In genomic region chr1:17599301-17600300, GRCh38 we compare ENCODE assay signal across 30 cellular contexts.
DNase-seq lines count a peak whose midpoint lies in the region; ATAC-seq and TF ChIP-seq lines count a peak whose summit lies in the region.
"Had no signal": no experiment of that assay in that cellular context is flagged by ENCODE, and none has a peak within 500 bp of the region (broad histone marks: within the 10 kb centered on the region; RNA-seq: fewer than 3 reads in every experiment).

No MANE protein-coding gene starts in this region.

- H3K27me3 ChIP-seq in BLaER1 (no peaks in the 10 kb centered on the region), trophoblast cell (ENCODE audit: insufficient read depth, low read length) (no peaks in the 10 kb centered on the region), testis (no peaks in the 10 kb centered on the region)
- H3K27me3 ChIP-seq: gastroesophageal sphincter, MG63, sigmoid colon, uterus had no signal

- no peak overlapping the region for H2BK120ac ChIP-seq in trophoblast cell (ENCODE audit: insufficient read depth, low read length, poor library complexity)

- H3K14ac ChIP-seq in trophoblast cell (ENCODE audit: low read length), result no peak overlapping the region

- H3K9ac ChIP-seq in BLaER1, result no peak overlapping the region
- H3K9ac ChIP-seq in trophoblast cell (ENCODE audit: low read length), result peak overlapping the region; percentile 23
- H3K9ac ChIP-seq: KMS-11 had no signal

- H2BK12ac ChIP-seq in trophoblast cell (ENCODE audit: low read length), result no peak overlapping the region

- WGBS in trophoblast cell (ENCODE audit: extremely low coverage, insufficient coverage, insufficient read length), result no CpG with 5 or more reads among the region's 17 CpGs
- 91 to 92% methylated on average over 17 of the region's 17 CpGs for WGBS in testis, 2 donors

- H3K36me3 ChIP-seq in BLaER1, result peaks cover 10% of the 10 kb centered on the region; the same call in 1 of the 2 replicates
- peaks cover 10 to 17% of the 10 kb centered on the region in 2 experiments for H3K36me3 ChIP-seq in trophoblast cell (ENCODE audit: control insufficient read depth in 1 of 2, insufficient read depth in 2 of 2, low read length in 2 of 2)
- H3K36me3 ChIP-seq in testis (ENCODE audit: low read depth, missing control alignments), result no peaks in the 10 kb centered on the region
- H3K36me3 ChIP-seq: MG63, prostate gland, uterus had no signal

- peaks cover 3% of the 10 kb centered on the region for H3K79me1 ChIP-seq in trophoblast cell (ENCODE audit: low read length)

- no peak overlapping the region for H2AK5ac ChIP-seq in trophoblast cell (ENCODE audit: low read length)

- DNase-seq in cerebellar cortex (ENCODE audit: low spot score) (peak; percentile 91), left ventricle myocardium superior (peak; percentile 55), trophoblast cell (no peak), testis (no peak), NCI-H2081 (lab: John Stamatoyannopoulos, UW) (no peak)
- DNase-seq: activated CD4-positive, alpha-beta memory T cell treated with anti-CD3 and anti-CD28 coated beads, Interleukin-2, amount 10 ng/mL, durations not matched to agents 7 days and 5 days; activated CD4-positive, alpha-beta T cell treated with anti-CD3 and anti-CD28 coated beads for 1 hour; activated CD8-positive, alpha-beta memory T cell treated with anti-CD3 and anti-CD28 coated beads, Interleukin-2, amount 50 U/mL, for 48 hours; activated naive CD4-positive, alpha-beta T cell treated with anti-CD3 and anti-CD28 coated beads for 36 hours; CD8-positive, alpha-beta T cell; GOT3; hippocampal formation; left cardiac atrium; mesendoderm; MG63; NCI-H1105; NCI-H1930; NCI-H524 treated with DMSO at 0.1 percent for 48 hours; PC-9; SHP77; sigmoid colon; stimulated activated naive B cell treated with anti-CD40 and anti-IgM and Interleukin-4, amounts not matched to agents 10 μg/mL and 1 μg/mL and 100 μg/mL, for 72 hours; uterus had no signal

- H3K18ac ChIP-seq in trophoblast cell (ENCODE audit: low read length), result no peak overlapping the region

- no peak overlapping the region for H3K23ac ChIP-seq in trophoblast cell (ENCODE audit: low read length)

- H3K4me3 ChIP-seq in BLaER1 (no peak overlapping the region), trophoblast cell (ENCODE audit: low read depth, low read length) (no peak overlapping the region), testis (no peak overlapping the region)
- H3K4me3 ChIP-seq: A549, gastroesophageal sphincter, MG63, PC-9, prostate gland, sigmoid colon, uterus had no signal

- H4K20me1 ChIP-seq in BLaER1, result peaks cover 23% of the 10 kb centered on the region

- no peaks in the 10 kb centered on the region for H3K79me2 ChIP-seq in trophoblast cell (ENCODE audit: control insufficient read depth, insufficient read depth, low read length, poor library complexity)

- TF ChIP-seq CTCF in testis (IDR thresholded peaks at IDR 0.05), result no peak

- intact Hi-C loops in left ventricle myocardium superior (cut with micrococcal nuclease) (loop anchor here (2.0 kb wide), 1 partner anchor 69 kb away; no protein-coding TSS in a partner anchor), testis (cut with DNase I; ENCODE audit: low total_unique reads) (no loop called here)

- no peak overlapping the region for H4K91ac ChIP-seq in trophoblast cell (ENCODE audit: low read depth, low read length)

- TF ChIP-seq POLR2A in testis (IDR thresholded peaks at IDR 0.05), result no peak

- H3K4me2 ChIP-seq in BLaER1, result peak overlapping the region; percentile 85
- H3K4me2 ChIP-seq in trophoblast cell (ENCODE audit: low read length), result no peak overlapping the region
- H3K4me2 ChIP-seq: A549, KMS-11, PC-9 had no signal

- ATAC-seq in left ventricle myocardium superior (peak; percentile 70), HG03457 (IDR thresholded peaks at IDR 0.05; ENCODE audit: unreplicated experiment) (no peak), HG03097 (IDR thresholded peaks at IDR 0.05; ENCODE audit: low FRiP score, unreplicated experiment) (no peak)
- ATAC-seq: A549; CD8-positive, alpha-beta T cell; gastroesophageal sphincter; stimulated activated naive B cell treated with anti-CD40 and anti-IgM and Interleukin-4, amounts not matched to agents 10 μg/mL and 1 μg/mL and 100 μg/mL, for 72 hours had no signal

- H3K9me3 ChIP-seq in BLaER1 (no peaks in the 10 kb centered on the region), trophoblast cell (ENCODE audit: insufficient read depth, low read depth, low read length) (no peaks in the 10 kb centered on the region), testis (no peaks in the 10 kb centered on the region)
- H3K9me3 ChIP-seq: A549, gastroesophageal sphincter, MG63, prostate gland, sigmoid colon, uterus had no signal

- H4K8ac ChIP-seq in trophoblast cell (ENCODE audit: low read depth, low read length), result no peak overlapping the region

- no peak overlapping the region for H2BK5ac ChIP-seq in trophoblast cell (ENCODE audit: low read depth, low read length, poor library complexity)

- no peak overlapping the region for H3K4ac ChIP-seq in trophoblast cell (ENCODE audit: low read depth, low read length)

- no peak overlapping the region for H2AFZ ChIP-seq in trophoblast cell (ENCODE audit: insufficient read depth, low read length, poor library complexity)
- H2AFZ ChIP-seq: PC-9 had no signal

- H3K4me1 ChIP-seq in BLaER1 (peaks cover 75% of the 10 kb centered on the region), trophoblast cell (ENCODE audit: control insufficient read depth in 1 of 2, insufficient read depth in 2 of 2, low read length in 2 of 2) (peaks cover 10 to 14% of the 10 kb centered on the region in 2 experiments), testis (no peaks in the 10 kb centered on the region)
- H3K4me1 ChIP-seq: A549, prostate gland, uterus had no signal

- H3K27ac ChIP-seq in BLaER1 (peak overlapping the region; percentile 63), trophoblast cell (ENCODE audit: low read depth, low read length) (no peak overlapping the region), testis (no peak overlapping the region)
- H3K27ac ChIP-seq: A549, KMS-11, PC-9, prostate gland, sigmoid colon, uterus had no signal

- H4K12ac ChIP-seq in trophoblast cell (ENCODE audit: low read depth, low read length), result no peak overlapping the region

Comparison
In these comparisons a context has a peak if more than half of its experiments do, and no peak if none do; other contexts are left out.
1. DNase-seq: peak in cerebellar cortex (single experiment) and left ventricle myocardium superior (single experiment); none in trophoblast cell (0 of 2), testis (single experiment) and NCI-H2081 (0 of 2).